1 cellular context compared by ENCODE assay signal in the genomic region with DNA sequence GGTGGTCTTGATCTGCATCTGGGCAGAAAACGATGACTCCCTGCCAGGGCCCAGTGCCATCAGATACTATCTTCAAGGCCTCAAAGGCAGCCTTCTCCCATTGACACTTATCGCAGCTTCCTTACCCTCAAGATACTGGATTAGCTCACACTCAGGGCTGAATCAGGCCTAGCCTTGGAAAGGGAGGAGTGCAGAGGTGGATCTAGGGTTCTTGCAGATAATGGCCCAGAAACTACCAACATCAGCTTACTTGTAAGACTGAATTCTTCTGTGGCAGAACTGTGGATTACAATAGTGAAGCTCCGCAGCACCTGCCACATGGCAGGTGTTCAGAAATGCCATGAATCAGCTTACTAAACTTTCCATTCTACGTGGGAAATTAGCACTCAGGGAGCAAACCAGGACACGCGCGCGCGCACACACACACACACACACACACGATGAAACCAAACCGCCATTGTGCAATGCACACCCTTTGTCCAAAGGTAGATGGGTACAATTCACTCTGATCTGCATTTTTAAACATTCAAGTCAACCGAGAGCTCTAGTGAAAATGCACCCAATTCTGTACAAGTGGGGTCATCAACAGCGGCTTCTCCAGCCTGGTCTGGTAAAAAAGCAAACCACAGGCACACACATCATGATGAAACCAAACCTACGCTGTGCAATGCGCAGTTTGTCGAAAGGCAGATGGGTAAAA.
TF ChIP-seq lines count a peak whose summit lies in the region.

No MANE protein-coding gene starts in this region.

TF ChIP-seq in HepG2, 621 proteins besides CTCF, POLR2A, EP300 and RAD21 (continued from another document and continues in another):
- TF ChIP-seq HOXA9 (CRISPR knock-in tag; IDR thresholded peaks at IDR 0.05; ENCODE audit: borderline replicate concordance) = no peak
- no peak for TF ChIP-seq ZSCAN21 (CRISPR knock-in tag; IDR thresholded peaks at IDR 0.05; ENCODE audit: borderline replicate concordance)
- TF ChIP-seq, protein P1, sequence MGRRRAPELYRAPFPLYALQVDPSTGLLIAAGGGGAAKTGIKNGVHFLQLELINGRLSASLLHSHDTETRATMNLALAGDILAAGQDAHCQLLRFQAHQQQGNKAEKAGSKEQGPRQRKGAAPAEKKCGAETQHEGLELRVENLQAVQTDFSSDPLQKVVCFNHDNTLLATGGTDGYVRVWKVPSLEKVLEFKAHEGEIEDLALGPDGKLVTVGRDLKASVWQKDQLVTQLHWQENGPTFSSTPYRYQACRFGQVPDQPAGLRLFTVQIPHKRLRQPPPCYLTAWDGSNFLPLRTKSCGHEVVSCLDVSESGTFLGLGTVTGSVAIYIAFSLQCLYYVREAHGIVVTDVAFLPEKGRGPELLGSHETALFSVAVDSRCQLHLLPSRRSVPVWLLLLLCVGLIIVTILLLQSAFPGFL (CRISPR knock-in tag; IDR thresholded peaks at IDR 0.05) = no peak
- TF ChIP-seq, protein P2, sequence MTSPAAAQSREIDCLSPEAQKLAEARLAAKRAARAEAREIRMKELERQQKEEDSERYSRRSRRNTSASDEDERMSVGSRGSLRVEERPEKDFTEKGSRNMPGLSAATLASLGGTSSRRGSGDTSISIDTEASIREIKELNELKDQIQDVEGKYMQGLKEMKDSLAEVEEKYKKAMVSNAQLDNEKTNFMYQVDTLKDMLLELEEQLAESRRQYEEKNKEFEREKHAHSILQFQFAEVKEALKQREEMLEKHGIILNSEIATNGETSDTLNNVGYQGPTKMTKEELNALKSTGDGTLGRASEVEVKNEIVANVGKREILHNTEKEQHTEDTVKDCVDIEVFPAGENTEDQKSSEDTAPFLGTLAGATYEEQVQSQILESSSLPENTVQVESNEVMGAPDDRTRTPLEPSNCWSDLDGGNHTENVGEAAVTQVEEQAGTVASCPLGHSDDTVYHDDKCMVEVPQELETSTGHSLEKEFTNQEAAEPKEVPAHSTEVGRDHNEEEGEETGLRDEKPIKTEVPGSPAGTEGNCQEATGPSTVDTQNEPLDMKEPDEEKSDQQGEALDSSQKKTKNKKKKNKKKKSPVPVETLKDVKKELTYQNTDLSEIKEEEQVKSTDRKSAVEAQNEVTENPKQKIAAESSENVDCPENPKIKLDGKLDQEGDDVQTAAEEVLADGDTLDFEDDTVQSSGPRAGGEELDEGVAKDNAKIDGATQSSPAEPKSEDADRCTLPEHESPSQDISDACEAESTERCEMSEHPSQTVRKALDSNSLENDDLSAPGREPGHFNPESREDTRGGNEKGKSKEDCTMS (CRISPR knock-in tag; conservative IDR thresholded peaks at IDR 0.05) = no peak
- TF ChIP-seq, protein P3, sequence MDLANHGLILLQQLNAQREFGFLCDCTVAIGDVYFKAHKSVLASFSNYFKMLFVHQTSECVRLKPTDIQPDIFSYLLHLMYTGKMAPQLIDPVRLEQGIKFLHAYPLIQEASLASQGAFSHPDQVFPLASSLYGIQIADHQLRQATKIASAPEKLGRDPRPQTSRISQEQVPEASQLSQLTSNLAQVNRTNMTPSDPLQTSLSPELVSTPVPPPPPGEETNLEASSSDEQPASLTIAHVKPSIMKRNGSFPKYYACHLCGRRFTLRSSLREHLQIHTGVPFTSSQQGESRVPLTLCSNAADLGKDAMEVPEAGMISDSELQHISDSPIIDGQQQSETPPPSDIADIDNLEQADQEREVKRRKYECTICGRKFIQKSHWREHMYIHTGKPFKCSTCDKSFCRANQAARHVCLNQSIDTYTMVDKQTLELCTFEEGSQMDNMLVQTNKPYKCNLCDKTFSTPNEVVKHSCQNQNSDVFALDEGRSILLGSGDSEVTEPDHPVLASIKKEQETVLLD (CRISPR knock-in tag; IDR thresholded peaks at IDR 0.05; ENCODE audit: low read depth) = no peak
- TF ChIP-seq ZNF256 (CRISPR knock-in tag; conservative IDR thresholded peaks at IDR 0.05) = no peak
- no peak for TF ChIP-seq FOXO1 (CRISPR knock-in tag; IDR thresholded peaks at IDR 0.05)
- TF ChIP-seq FOXA3 (CRISPR knock-in tag; IDR thresholded peaks at IDR 0.05) = no peak
- TF ChIP-seq MAFG (CRISPR knock-in tag; IDR thresholded peaks at IDR 0.05) = no peak
- no peak for TF ChIP-seq TRIM24 (CRISPR knock-in tag; IDR thresholded peaks at IDR 0.05)
- TF ChIP-seq ZNF251 (CRISPR knock-in tag; IDR thresholded peaks at IDR 0.05) = no peak
- TF ChIP-seq DNMT1 (CRISPR knock-in tag; IDR thresholded peaks at IDR 0.05) = no peak
- TF ChIP-seq KLF11 (CRISPR knock-in tag; IDR thresholded peaks at IDR 0.05) = no peak
- no peak for TF ChIP-seq ZNF777 (CRISPR knock-in tag; IDR thresholded peaks at IDR 0.05)
- TF ChIP-seq EEA1 (CRISPR knock-in tag; IDR thresholded peaks at IDR 0.05; ENCODE audit: borderline replicate concordance) = no peak
- no peak for TF ChIP-seq PCBP2 (optimal IDR thresholded peaks at IDR 0.05; ENCODE audit: low read depth, low read length, poor library complexity, severe bottlenecking)
- TF ChIP-seq AGO2 (optimal IDR thresholded peaks at IDR 0.05; ENCODE audit: low read depth, low read length) = no peak
- no peak for TF ChIP-seq HMG20A (CRISPR knock-in tag; IDR thresholded peaks at IDR 0.05; ENCODE audit: borderline replicate concordance)
- TF ChIP-seq, protein P4, sequence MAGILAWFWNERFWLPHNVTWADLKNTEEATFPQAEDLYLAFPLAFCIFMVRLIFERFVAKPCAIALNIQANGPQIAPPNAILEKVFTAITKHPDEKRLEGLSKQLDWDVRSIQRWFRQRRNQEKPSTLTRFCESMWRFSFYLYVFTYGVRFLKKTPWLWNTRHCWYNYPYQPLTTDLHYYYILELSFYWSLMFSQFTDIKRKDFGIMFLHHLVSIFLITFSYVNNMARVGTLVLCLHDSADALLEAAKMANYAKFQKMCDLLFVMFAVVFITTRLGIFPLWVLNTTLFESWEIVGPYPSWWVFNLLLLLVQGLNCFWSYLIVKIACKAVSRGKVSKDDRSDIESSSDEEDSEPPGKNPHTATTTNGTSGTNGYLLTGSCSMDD (CRISPR knock-in tag; IDR thresholded peaks at IDR 0.05) = no peak
- TF ChIP-seq, protein P5, sequence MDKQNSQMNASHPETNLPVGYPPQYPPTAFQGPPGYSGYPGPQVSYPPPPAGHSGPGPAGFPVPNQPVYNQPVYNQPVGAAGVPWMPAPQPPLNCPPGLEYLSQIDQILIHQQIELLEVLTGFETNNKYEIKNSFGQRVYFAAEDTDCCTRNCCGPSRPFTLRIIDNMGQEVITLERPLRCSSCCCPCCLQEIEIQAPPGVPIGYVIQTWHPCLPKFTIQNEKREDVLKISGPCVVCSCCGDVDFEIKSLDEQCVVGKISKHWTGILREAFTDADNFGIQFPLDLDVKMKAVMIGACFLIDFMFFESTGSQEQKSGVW (CRISPR knock-in tag; IDR thresholded peaks at IDR 0.05; ENCODE audit: borderline replicate concordance) = no peak
- no peak for TF ChIP-seq ZFP62 (CRISPR knock-in tag; IDR thresholded peaks at IDR 0.05)
- TF ChIP-seq SMAD1 (CRISPR knock-in tag; IDR thresholded peaks at IDR 0.05; ENCODE audit: borderline replicate concordance, low read depth) = no peak
- no peak for TF ChIP-seq HDAC6 (IDR thresholded peaks at IDR 0.05; ENCODE audit: low read depth, low read length)
- TF ChIP-seq, protein P6, sequence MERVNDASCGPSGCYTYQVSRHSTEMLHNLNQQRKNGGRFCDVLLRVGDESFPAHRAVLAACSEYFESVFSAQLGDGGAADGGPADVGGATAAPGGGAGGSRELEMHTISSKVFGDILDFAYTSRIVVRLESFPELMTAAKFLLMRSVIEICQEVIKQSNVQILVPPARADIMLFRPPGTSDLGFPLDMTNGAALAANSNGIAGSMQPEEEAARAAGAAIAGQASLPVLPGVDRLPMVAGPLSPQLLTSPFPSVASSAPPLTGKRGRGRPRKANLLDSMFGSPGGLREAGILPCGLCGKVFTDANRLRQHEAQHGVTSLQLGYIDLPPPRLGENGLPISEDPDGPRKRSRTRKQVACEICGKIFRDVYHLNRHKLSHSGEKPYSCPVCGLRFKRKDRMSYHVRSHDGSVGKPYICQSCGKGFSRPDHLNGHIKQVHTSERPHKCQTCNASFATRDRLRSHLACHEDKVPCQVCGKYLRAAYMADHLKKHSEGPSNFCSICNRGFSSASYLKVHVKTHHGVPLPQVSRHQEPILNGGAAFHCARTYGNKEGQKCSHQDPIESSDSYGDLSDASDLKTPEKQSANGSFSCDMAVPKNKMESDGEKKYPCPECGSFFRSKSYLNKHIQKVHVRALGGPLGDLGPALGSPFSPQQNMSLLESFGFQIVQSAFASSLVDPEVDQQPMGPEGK (CRISPR knock-in tag; IDR thresholded peaks at IDR 0.05) = no peak
- TF ChIP-seq ZNF768 (CRISPR knock-in tag; IDR thresholded peaks at IDR 0.05) = no peak
- TF ChIP-seq ZNF790 (CRISPR knock-in tag; IDR thresholded peaks at IDR 0.05; ENCODE audit: borderline replicate concordance) = no peak
- TF ChIP-seq ZNF460 (CRISPR knock-in tag; IDR thresholded peaks at IDR 0.05; ENCODE audit: borderline replicate concordance) = no peak
- TF ChIP-seq, protein P7, sequence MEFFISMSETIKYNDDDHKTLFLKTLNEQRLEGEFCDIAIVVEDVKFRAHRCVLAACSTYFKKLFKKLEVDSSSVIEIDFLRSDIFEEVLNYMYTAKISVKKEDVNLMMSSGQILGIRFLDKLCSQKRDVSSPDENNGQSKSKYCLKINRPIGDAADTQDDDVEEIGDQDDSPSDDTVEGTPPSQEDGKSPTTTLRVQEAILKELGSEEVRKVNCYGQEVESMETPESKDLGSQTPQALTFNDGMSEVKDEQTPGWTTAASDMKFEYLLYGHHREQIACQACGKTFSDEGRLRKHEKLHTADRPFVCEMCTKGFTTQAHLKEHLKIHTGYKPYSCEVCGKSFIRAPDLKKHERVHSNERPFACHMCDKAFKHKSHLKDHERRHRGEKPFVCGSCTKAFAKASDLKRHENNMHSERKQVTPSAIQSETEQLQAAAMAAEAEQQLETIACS (CRISPR knock-in tag; IDR thresholded peaks at IDR 0.05) = peak; percentile 33; the same call in 1 of the 2 replicates
- TF ChIP-seq RAD51 (IDR thresholded peaks at IDR 0.05; ENCODE audit: borderline replicate concordance) = no peak
- TF ChIP-seq EED (CRISPR knock-in tag; IDR thresholded peaks at IDR 0.05) = no peak
- TF ChIP-seq SYNCRIP (IDR thresholded peaks at IDR 0.05; ENCODE audit: insufficient read depth, low read depth, low read length) = no peak
- no peak for TF ChIP-seq ZNF234 (CRISPR knock-in tag; conservative IDR thresholded peaks at IDR 0.05)
- TF ChIP-seq, protein P8, sequence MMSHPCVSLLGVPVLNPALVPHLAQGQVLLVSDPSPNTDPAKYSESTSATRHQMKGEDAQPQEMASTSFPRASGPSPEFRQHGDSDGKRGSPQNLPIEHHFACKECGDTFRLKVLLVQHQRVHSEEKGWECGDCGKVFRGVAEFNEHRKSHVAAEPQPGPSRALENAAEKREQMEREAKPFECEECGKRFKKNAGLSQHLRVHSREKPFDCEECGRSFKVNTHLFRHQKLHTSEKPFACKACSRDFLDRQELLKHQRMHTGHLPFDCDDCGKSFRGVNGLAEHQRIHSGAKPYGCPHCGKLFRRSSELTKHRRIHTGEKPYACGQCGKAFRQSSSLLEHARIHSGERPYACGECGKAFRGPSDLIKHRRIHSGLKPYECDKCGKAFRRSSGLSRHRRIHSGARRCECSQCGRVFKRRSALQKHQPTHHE (CRISPR knock-in tag; IDR thresholded peaks at IDR 0.05; ENCODE audit: borderline replicate concordance) = no peak
- TF ChIP-seq, protein P9, sequence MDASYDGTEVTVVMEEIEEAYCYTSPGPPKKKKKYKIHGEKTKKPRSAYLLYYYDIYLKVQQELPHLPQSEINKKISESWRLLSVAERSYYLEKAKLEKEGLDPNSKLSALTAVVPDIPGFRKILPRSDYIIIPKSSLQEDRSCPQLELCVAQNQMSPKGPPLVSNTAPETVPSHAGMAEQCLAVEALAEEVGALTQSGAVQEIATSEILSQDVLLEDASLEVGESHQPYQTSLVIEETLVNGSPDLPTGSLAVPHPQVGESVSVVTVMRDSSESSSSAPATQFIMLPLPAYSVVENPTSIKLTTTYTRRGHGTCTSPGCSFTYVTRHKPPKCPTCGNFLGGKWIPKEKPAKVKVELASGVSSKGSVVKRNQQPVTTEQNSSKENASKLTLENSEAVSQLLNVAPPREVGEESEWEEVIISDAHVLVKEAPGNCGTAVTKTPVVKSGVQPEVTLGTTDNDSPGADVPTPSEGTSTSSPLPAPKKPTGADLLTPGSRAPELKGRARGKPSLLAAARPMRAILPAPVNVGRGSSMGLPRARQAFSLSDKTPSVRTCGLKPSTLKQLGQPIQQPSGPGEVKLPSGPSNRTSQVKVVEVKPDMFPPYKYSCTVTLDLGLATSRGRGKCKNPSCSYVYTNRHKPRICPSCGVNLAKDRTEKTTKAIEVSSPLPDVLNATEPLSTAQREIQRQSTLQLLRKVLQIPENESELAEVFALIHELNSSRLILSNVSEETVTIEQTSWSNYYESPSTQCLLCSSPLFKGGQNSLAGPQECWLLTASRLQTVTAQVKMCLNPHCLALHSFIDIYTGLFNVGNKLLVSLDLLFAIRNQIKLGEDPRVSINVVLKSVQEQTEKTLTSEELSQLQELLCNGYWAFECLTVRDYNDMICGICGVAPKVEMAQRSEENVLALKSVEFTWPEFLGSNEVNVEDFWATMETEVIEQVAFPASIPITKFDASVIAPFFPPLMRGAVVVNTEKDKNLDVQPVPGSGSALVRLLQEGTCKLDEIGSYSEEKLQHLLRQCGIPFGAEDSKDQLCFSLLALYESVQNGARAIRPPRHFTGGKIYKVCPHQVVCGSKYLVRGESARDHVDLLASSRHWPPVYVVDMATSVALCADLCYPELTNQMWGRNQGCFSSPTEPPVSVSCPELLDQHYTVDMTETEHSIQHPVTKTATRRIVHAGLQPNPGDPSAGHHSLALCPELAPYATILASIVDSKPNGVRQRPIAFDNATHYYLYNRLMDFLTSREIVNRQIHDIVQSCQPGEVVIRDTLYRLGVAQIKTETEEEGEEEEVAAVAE (CRISPR knock-in tag; IDR thresholded peaks at IDR 0.05; ENCODE audit: borderline replicate concordance) = no peak
- TF ChIP-seq ZNF446 (CRISPR knock-in tag; IDR thresholded peaks at IDR 0.05) = no peak
- TF ChIP-seq, protein P10, sequence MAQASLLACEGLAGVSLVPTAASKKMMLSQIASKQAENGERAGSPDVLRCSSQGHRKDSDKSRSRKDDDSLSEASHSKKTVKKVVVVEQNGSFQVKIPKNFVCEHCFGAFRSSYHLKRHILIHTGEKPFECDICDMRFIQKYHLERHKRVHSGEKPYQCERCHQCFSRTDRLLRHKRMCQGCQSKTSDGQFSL (CRISPR knock-in tag; IDR thresholded peaks at IDR 0.05) = no peak
- no peak for TF ChIP-seq ZNF672 (CRISPR knock-in tag; IDR thresholded peaks at IDR 0.05)
- TF ChIP-seq HNRNPL (IDR thresholded peaks at IDR 0.05; ENCODE audit: low read depth, low read length) = no peak
- TF ChIP-seq NR3C1 (CRISPR knock-in tag; IDR thresholded peaks at IDR 0.05) = no peak
- peak; percentile 95 for TF ChIP-seq CEBPB (IDR thresholded peaks at IDR 0.05; ENCODE audit: borderline replicate concordance, low read depth, low read length)
- no peak for TF ChIP-seq POLR2AphosphoS5 (IDR thresholded peaks at IDR 0.05; ENCODE audit: low read depth, low read length)
